In the genomic region with DNA sequence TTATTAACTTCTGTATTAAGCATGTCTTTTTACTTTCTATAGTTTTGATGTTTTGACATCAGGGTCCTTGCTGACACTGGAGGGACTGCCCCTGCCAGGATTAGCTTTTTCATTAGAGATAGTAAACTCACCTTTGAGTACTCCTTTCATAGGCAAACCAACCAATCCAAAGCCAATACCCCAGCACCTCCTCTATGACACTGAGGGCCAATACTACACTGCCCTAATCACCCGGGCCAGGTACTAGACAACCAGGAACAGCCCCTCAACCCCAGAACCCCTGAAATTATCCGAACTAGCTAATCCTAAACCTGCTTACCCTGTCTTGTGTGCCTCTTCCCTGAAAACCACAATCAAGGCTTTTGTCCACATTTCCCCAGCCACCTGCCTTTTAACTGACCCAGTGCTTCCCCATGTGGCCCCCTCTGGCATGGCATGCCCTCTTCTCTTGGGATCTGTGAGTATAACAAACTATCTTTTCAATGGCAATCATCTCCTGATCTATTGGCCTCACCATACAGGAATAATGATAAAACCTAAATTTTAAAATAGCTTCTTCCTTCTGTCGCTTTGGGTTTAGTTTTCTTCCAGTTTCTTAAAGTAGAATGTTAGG, we compare ENCODE assay signal across 8 cellular contexts. TPM values are rescaled to one million over a fixed set of nuclear protein-coding genes. Genes with fewer than 3 reads are reported as not detected.
DNase-seq lines count a peak whose midpoint lies in the region; ATAC-seq and TF ChIP-seq lines count a peak whose summit lies in the region.

No MANE protein-coding gene starts in this region.

- no peak for TF ChIP-seq EP300 in transverse colon (IDR thresholded peaks at IDR 0.05; ENCODE audit: low read depth)

- in situ Hi-C loops in Panc1 (cut with HindIII; ENCODE audit: low pct_unique_long_range_greater_than_20kb, low sequenced_read_pairs) (no loop called here), transverse colon (cut with MboI; ENCODE audit: low pct_ligation_motif_present in 1 of 4, low pct_unique_long_range_greater_than_20kb in 1 of 4, low sequenced_read_pairs in 3 of 4) (no loop called here)

- TF ChIP-seq POLR2A in breast epithelium (IDR thresholded peaks at IDR 0.05) (no peak), transverse colon (IDR thresholded peaks at IDR 0.05) (no peak)

- no peaks in the 10 kb centered on the region for H3K4me1 ChIP-seq in breast epithelium
- no peaks in the 10 kb centered on the region for H3K4me1 ChIP-seq in Panc1 (ENCODE audit: control insufficient read depth, insufficient read depth, low read length)
- peaks cover 0 to 3% (median 0%) of the 10 kb centered on the region in 4 donors for H3K4me1 ChIP-seq in transverse colon

- POLR2A ChIA-PET in MCF 10A (lab: Yijun Ruan, JAX): interaction anchor here (1.8 kb wide), 1 partner anchor 10 kb away, joined by 6 read pairs; no protein-coding TSS in a partner anchor
- POLR2A ChIA-PET in Panc1 (lab: Charles Lee): no interaction called here

- DNase-seq in MCF 10A (ENCODE audit: unreplicated experiment): peak; percentile 29
- DNase-seq in breast epithelium (ENCODE audit: low spot score in 2 of 2): no peak
- no peak for DNase-seq in Panc1 (ENCODE audit: low read depth, low spot score)
- peak; percentile 60 for DNase-seq in glutamatergic neuron
- DNase-seq in transverse colon: no peak
- DNase-seq in omental fat pad (ENCODE audit: low spot score): no peak

- H3K9me3 ChIP-seq in breast epithelium (no peaks in the 10 kb centered on the region), Panc1 (ENCODE audit: control insufficient read depth, insufficient read depth, low read depth, low read length) (no peaks in the 10 kb centered on the region), transverse colon (no peaks in the 10 kb centered on the region)

- H3K27me3 ChIP-seq in breast epithelium (no peaks in the 10 kb centered on the region), Panc1 (ENCODE audit: control insufficient read depth, insufficient read depth, low read length) (no peaks in the 10 kb centered on the region), transverse colon (no peaks in the 10 kb centered on the region)

- intact Hi-C loops in MCF 10A (cut with micrococcal nuclease): no loop called here
- intact Hi-C loops in breast epithelium (cut with DNase I; ENCODE audit: low total_unique reads): no loop called here
- intact Hi-C loops in Panc1 (cut with micrococcal nuclease; ENCODE audit: unreplicated experiment): no loop called here
- intact Hi-C loops in transverse colon (cut with DNase I; ENCODE audit: low total_unique reads): no loop called here

- 90 to 97% methylated on average over 3 of the region's 3 CpGs for WGBS in transverse colon (ENCODE audit: low coverage in 1 of 2), 2 donors

- no peaks in the 10 kb centered on the region for H3K9me3 Mint-ChIP-seq in MCF 10A (ENCODE audit: unreplicated experiment)
- H3K9me3 Mint-ChIP-seq in glutamatergic neuron (ENCODE audit: unreplicated experiment): peaks cover 3% of the 10 kb centered on the region

- CTCF ChIA-PET in MCF 10A (lab: Yijun Ruan, JAX) (interaction anchor here (0.6 to 1.0 kb wide), 4 partner anchors 10 to 1847 kb away, joined by 3 to 5 read pairs (median 4); no protein-coding TSS in a partner anchor), Panc1 (lab: Charles Lee) (interaction anchor here (0.5 kb wide), 1 partner anchor 208 kb away, joined by 8 read pairs; no protein-coding TSS in a partner anchor)

- H3K4me1 Mint-ChIP-seq in MCF 10A (ENCODE audit: insufficient read depth, unreplicated experiment) (peaks cover 8% of the 10 kb centered on the region), glutamatergic neuron (ENCODE audit: low read depth, unreplicated experiment) (peaks cover 5% of the 10 kb centered on the region)

- H3K4me3 ChIP-seq in breast epithelium: no peak overlapping the region
- no peak overlapping the region for H3K4me3 ChIP-seq in Panc1 (ENCODE audit: low read depth in 2 of 2, low read length in 2 of 2)
- H3K4me3 ChIP-seq in transverse colon: no peak overlapping the region

- BruUV-seq in MCF 10A (replicated peaks; lab: Mats Ljungman, UMichigan) (no TSS peak), Panc1 (replicated peaks; lab: Mats Ljungman, UMichigan) (TSS peak; percentile 61)

- no peaks in the 10 kb centered on the region for H3K36me3 ChIP-seq in breast epithelium
- no peaks in the 10 kb centered on the region for H3K36me3 ChIP-seq in Panc1 (ENCODE audit: control insufficient read depth, insufficient read depth, low read length)
- peaks cover 0 to 8% (median 0%) of the 10 kb centered on the region in 4 donors for H3K36me3 ChIP-seq in transverse colon

- peak overlapping the region; percentile 61 for H3K27ac Mint-ChIP-seq in MCF 10A (ENCODE audit: low read depth, unreplicated experiment)
- peak overlapping the region; percentile 34 for H3K27ac Mint-ChIP-seq in glutamatergic neuron (ENCODE audit: unreplicated experiment)

- TF ChIP-seq CTCF in MCF 10A (IDR thresholded peaks at IDR 0.05; ENCODE audit: unreplicated experiment) (peak; percentile 28), breast epithelium (IDR thresholded peaks at IDR 0.05) (peak in 1 of 3 donors; percentile 16), Panc1 (IDR thresholded peaks at IDR 0.05) (no peak; the same call in none of the 2 replicates), glutamatergic neuron (IDR thresholded peaks at IDR 0.05; ENCODE audit: partially characterized antibody, unreplicated experiment) (peak; percentile 66), transverse colon (IDR thresholded peaks at IDR 0.05) (peak; percentile 10 to 36 (median 24)), omental fat pad (IDR thresholded peaks at IDR 0.05) (no peak)

- ATAC-seq in Panc1 (peak; percentile 66; the same call in 1 of the 2 replicates), omental fat pad (ENCODE audit: low FRiP score) (no peak), HG02798 (IDR thresholded peaks at IDR 0.05; ENCODE audit: poor library complexity, unreplicated experiment) (no peak), HG03095 (IDR thresholded peaks at IDR 0.05; ENCODE audit: unreplicated experiment) (no peak)

- peaks cover 56% of the 10 kb centered on the region for H3K36me3 Mint-ChIP-seq in MCF 10A (ENCODE audit: insufficient read depth, unreplicated experiment)
- H3K36me3 Mint-ChIP-seq in glutamatergic neuron (ENCODE audit: unreplicated experiment): peaks cover 10% of the 10 kb centered on the region

- H3K27ac ChIP-seq in breast epithelium (no peak overlapping the region), Panc1 (ENCODE audit: low read length) (no peak overlapping the region), transverse colon (no peak overlapping the region)

- H3K27me3 Mint-ChIP-seq in MCF 10A (ENCODE audit: insufficient read depth, unreplicated experiment) (no peaks in the 10 kb centered on the region), glutamatergic neuron (ENCODE audit: unreplicated experiment) (no peaks in the 10 kb centered on the region)

- H3K4me3 Mint-ChIP-seq in MCF 10A (ENCODE audit: unreplicated experiment) (no peak overlapping the region), glutamatergic neuron (ENCODE audit: unreplicated experiment) (no peak overlapping the region)

RNA-seq across cellular contexts. Expression of a gene that starts 31.2 kb away (rescaled TPM):
- 170 and 172 TPM in 2 replicates for total RNA-seq in MCF 10A (2022)
- 100 to 1,000 TPM in 2 of 3 donors, 10 to 100 TPM in 1; 79.6 to 119 (median 102) TPM for total RNA-seq in breast epithelium
- 149 TPM for total RNA-seq in Panc1 (2021; ENCODE audit: unreplicated experiment)
- 93.7 TPM for polyA plus RNA-seq in Panc1 (2012; ENCODE audit: insufficient read length)
- 222 TPM for total RNA-seq in glutamatergic neuron (ENCODE audit: unreplicated experiment)
- 100 to 1,000 TPM in 3 of 4 donors, 10 to 100 TPM in 1; 49.0 to 232 (median 206) TPM for total RNA-seq in transverse colon
- 100 to 1,000 TPM; 107 to 145 (median 118) TPM for total RNA-seq in omental fat pad

RNA-seq across cellular contexts. Expression of a gene that starts 58.0 kb away (rescaled TPM):
- total RNA-seq in MCF 10A (2022) (36.8 and 41.6 TPM in 2 replicates), breast epithelium (10 to 100 TPM in 2 of 3 donors, 1 to 10 TPM in 1; 6.9 to 28.2 (median 15.7) TPM), Panc1 (2021; ENCODE audit: unreplicated experiment) (42.0 TPM), glutamatergic neuron (ENCODE audit: unreplicated experiment) (30.5 TPM), transverse colon (10 to 100 TPM in 3 of 4 donors, not detected in 1; 10.5 to 21.1 (median 21.0) TPM), omental fat pad (10 to 100 TPM; 10.7 to 19.8 (median 12.3) TPM)
- polyA plus RNA-seq in Panc1 (2012; ENCODE audit: insufficient read length): 27.0 TPM

Comparison
In these comparisons a context has a peak if more than half of its experiments do, and no peak if none do; other contexts are left out.
1. DNase-seq: peak in MCF 10A (single experiment) and glutamatergic neuron (single experiment); none in breast epithelium (0 of 2), Panc1 (single experiment), transverse colon (single experiment) and omental fat pad (single experiment).
2. CTCF ChIP-seq: peak in MCF 10A (single experiment), glutamatergic neuron (single experiment) and transverse colon (5 of 5); none in Panc1 (single experiment) and omental fat pad (0 of 3).